Comparison of ENCODE assay signal across 6 cellular contexts in the genomic region with DNA sequence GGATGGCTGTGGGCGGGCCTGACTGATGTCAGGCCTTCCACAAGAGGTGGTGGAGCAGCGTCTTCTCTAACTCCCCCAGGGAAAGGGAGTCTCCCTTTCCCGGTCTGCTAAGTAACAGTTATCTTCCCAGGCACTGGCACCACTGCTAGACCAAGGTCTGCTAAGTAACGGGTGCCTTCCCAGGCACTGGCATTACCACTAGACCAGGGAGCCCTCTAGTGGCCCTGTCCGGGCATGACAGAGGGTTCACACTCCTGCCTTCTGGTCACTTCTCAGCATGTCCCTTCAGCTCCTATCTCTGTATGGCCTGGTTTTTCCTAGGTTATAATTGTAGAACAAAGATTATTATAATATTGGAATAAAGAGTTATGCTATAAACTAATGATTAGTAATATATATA. TPM values are rescaled to one million over a fixed set of nuclear protein-coding genes. Genes with fewer than 3 reads are reported as not detected.
DNase-seq lines count a peak whose midpoint lies in the region; ATAC-seq and TF ChIP-seq lines count a peak whose summit lies in the region.
"Not testable (repeated sequence)": the region's sequence is repeated elsewhere in the genome, so short reads cannot be mapped to it uniquely, and the experiment has no call there.

No MANE protein-coding gene starts in this region.

- POLR2A ChIA-PET in activated CD8-positive, alpha-beta T cell treated with anti-CD3 and anti-CD28 coated beads, Interleukin-2, amount 10 ng/mL, durations not matched to agents 7 days and 5 days (lab: Charles Lee) = interaction anchor here (1.0 to 5.5 kb wide), 6 partner anchors 9 to 128 kb away, joined by 3 to 48 read pairs (median 4); no protein-coding TSS in a partner anchor

- CTCF ChIA-PET in activated CD8-positive, alpha-beta T cell treated with anti-CD3 and anti-CD28 coated beads, Interleukin-2, amount 10 ng/mL, durations not matched to agents 7 days and 5 days (lab: Charles Lee) = interaction anchor here (0.8 to 16.0 kb wide), 20 partner anchors 9 to 190 kb away, joined by 3 to 200 read pairs (median 6); a partner anchor contains a TSS

- not testable (repeated sequence) for H3K36me3 ChIP-seq in BE2C; GM23248 (ENCODE audit: low read depth)

- DNase-seq in BE2C (peak; percentile 89), GM23248 (peak; percentile 51), NCI-H2227 (lab: John Stamatoyannopoulos, UW; ENCODE audit: unreplicated experiment) (peak; percentile 84), renal cortical epithelial cell (ENCODE audit: low read depth) (peak; percentile 43)
- DNase-seq in activated CD8-positive, alpha-beta T cell treated with anti-CD3 and anti-CD28 coated beads, Interleukin-2, amount 10 ng/mL, durations not matched to agents 7 days and 5 days = peak; percentile 88
- not testable (repeated sequence) for DNase-seq in epithelial cell of proximal tubule (ENCODE audit: low read depth)

- not testable (repeated sequence) for H3K79me2 ChIP-seq in GM23248 (ENCODE audit: insufficient read depth)

- TF ChIP-seq CTCF in BE2C (IDR thresholded peaks at IDR 0.05; ENCODE audit: low read depth, low read length) (peak; percentile 49), epithelial cell of proximal tubule (conservative IDR thresholded peaks at IDR 0.05; ENCODE audit: low read depth, low read length) (peak; percentile 45)

- peak overlapping the region; percentile 80 for H3K4me3 Mint-ChIP-seq in activated CD8-positive, alpha-beta T cell treated with anti-CD3 and anti-CD28 coated beads, Interleukin-2, amount 10 ng/mL, durations not matched to agents 7 days and 5 days

- H3K27ac Mint-ChIP-seq in activated CD8-positive, alpha-beta T cell treated with anti-CD3 and anti-CD28 coated beads, Interleukin-2, amount 10 ng/mL, durations not matched to agents 7 days and 5 days = peak overlapping the region; percentile 98

- not testable (repeated sequence) for H3K27me3 ChIP-seq in BE2C; GM23248 (replicated peaks; ENCODE audit: insufficient read depth)

- H3K9me3 ChIP-seq in BE2C; GM23248 (ENCODE audit: low read depth): not testable (repeated sequence)

- H3K36me3 Mint-ChIP-seq in activated CD8-positive, alpha-beta T cell treated with anti-CD3 and anti-CD28 coated beads, Interleukin-2, amount 10 ng/mL, durations not matched to agents 7 days and 5 days (ENCODE audit: low read depth) = peaks cover 34% of the 10 kb centered on the region

- H3K27ac ChIP-seq in GM23248 = not testable (repeated sequence)

- not testable (repeated sequence) for H3K4me1 ChIP-seq in BE2C; GM23248 (ENCODE audit: insufficient read depth)

- WGBS in GM23248 (ENCODE audit: low coverage in 1 of 2, low lambda C conversion rate in 2 of 2, missing lambda C conversion rate in 2 of 2), 2 experiments = 0 to 2% methylated on average over 2 of the region's 5 CpGs

- not testable (repeated sequence) for H4K20me1 ChIP-seq in GM23248 (ENCODE audit: insufficient read depth)

- not testable (repeated sequence) for H3K4me2 ChIP-seq in GM23248 (ENCODE audit: unreplicated experiment)

- in situ Hi-C loops in GM23248 (cut with MboI) = not testable (repeated sequence)

- ATAC-seq in activated CD8-positive, alpha-beta T cell treated with anti-CD3 and anti-CD28 coated beads, Interleukin-2, amount 10 ng/mL, durations not matched to agents 7 days and 5 days = peak; percentile 5

- H3K27me3 Mint-ChIP-seq in activated CD8-positive, alpha-beta T cell treated with anti-CD3 and anti-CD28 coated beads, Interleukin-2, amount 10 ng/mL, durations not matched to agents 7 days and 5 days (ENCODE audit: low read depth) = not testable (repeated sequence)

- H3K9ac ChIP-seq in GM23248 = not testable (repeated sequence)

- peaks cover 64% of the 10 kb centered on the region for H3K4me1 Mint-ChIP-seq in activated CD8-positive, alpha-beta T cell treated with anti-CD3 and anti-CD28 coated beads, Interleukin-2, amount 10 ng/mL, durations not matched to agents 7 days and 5 days (ENCODE audit: low read depth)

- H3K9me3 Mint-ChIP-seq in activated CD8-positive, alpha-beta T cell treated with anti-CD3 and anti-CD28 coated beads, Interleukin-2, amount 10 ng/mL, durations not matched to agents 7 days and 5 days (ENCODE audit: insufficient read depth) = not testable (repeated sequence)

- H2AFZ ChIP-seq in GM23248 = not testable (repeated sequence)

- not testable (repeated sequence) for H3K9me2 ChIP-seq in GM23248 (ENCODE audit: insufficient read depth)

- not testable (repeated sequence) for H3F3A ChIP-seq in GM23248 (ENCODE audit: insufficient read depth)

- H3K4me3 ChIP-seq in BE2C (ENCODE audit: low read depth, low read length); GM23248; epithelial cell of proximal tubule (ENCODE audit: low read depth, low read length): not testable (repeated sequence)

RNA-seq across cellular contexts. Expression of a gene that starts 1.8 kb away (rescaled TPM):
- 0.99 TPM for polyA plus RNA-seq in BE2C (2012; ENCODE audit: insufficient read depth, insufficient read length, low read depth)
- not detected in 2 replicates for total RNA-seq in GM23248 (2014; rRNA removed; shearing (Covaris generic))
- 0.34 TPM in 1 of 2 replicates, not detected in the other for polyA plus RNA-seq in GM23248 (2016; fragmentation: Nextera tagmentation; extraction: Ambion mirVana)
- total RNA-seq in activated CD8-positive, alpha-beta T cell treated with anti-CD3 and anti-CD28 coated beads, Interleukin-2, amount 10 ng/mL, durations not matched to agents 7 days and 5 days = 10 to 100 TPM; 61.6 to 64.8 TPM
- not detected in 2 replicates for total RNA-seq in epithelial cell of proximal tubule
- total RNA-seq in renal cortical epithelial cell = not detected in 2 replicates

RNA-seq across cellular contexts. Expression of a gene that starts 40.2 kb away (rescaled TPM):
- 5.3 TPM for polyA plus RNA-seq in BE2C (2012; ENCODE audit: insufficient read depth, insufficient read length, low read depth)
- 0.97 TPM in 1 of 2 replicates, not detected in the other for total RNA-seq in GM23248 (2014; rRNA removed; shearing (Covaris generic))
- 0.65 and 1.1 TPM in 2 replicates for polyA plus RNA-seq in GM23248 (2016; fragmentation: Nextera tagmentation; extraction: Ambion mirVana)
- total RNA-seq in activated CD8-positive, alpha-beta T cell treated with anti-CD3 and anti-CD28 coated beads, Interleukin-2, amount 10 ng/mL, durations not matched to agents 7 days and 5 days = 10 to 100 TPM; 16.5 to 20.6 TPM
- total RNA-seq in epithelial cell of proximal tubule = 0.22 and 0.69 TPM in 2 replicates
- total RNA-seq in renal cortical epithelial cell = not detected in 2 replicates

RNA-seq across cellular contexts. Expression of a gene that starts 40.8 kb away (rescaled TPM):
- 7.4 TPM for polyA plus RNA-seq in BE2C (2012; ENCODE audit: insufficient read depth, insufficient read length, low read depth)
- total RNA-seq in GM23248 (2014; rRNA removed; shearing (Covaris generic)) = 0.22 and 1.0 TPM in 2 replicates
- polyA plus RNA-seq in GM23248 (2016; fragmentation: Nextera tagmentation; extraction: Ambion mirVana) = 0.16 TPM in 1 of 2 replicates, not detected in the other
- 1 to 10 TPM; 8.1 to 8.2 TPM for total RNA-seq in activated CD8-positive, alpha-beta T cell treated with anti-CD3 and anti-CD28 coated beads, Interleukin-2, amount 10 ng/mL, durations not matched to agents 7 days and 5 days
- total RNA-seq in epithelial cell of proximal tubule (4.1 and 11.0 TPM in 2 replicates), renal cortical epithelial cell (1.6 and 2.3 TPM in 2 replicates)

RNA-seq across cellular contexts. Expression of a gene that starts 49.5 kb away (rescaled TPM):
- polyA plus RNA-seq in BE2C (2012; ENCODE audit: insufficient read depth, insufficient read length, low read depth) = 0.80 TPM
- 0.51 and 1.6 TPM in 2 replicates for total RNA-seq in GM23248 (2014; rRNA removed; shearing (Covaris generic))
- 1.5 TPM in 2 replicates for polyA plus RNA-seq in GM23248 (2016; fragmentation: Nextera tagmentation; extraction: Ambion mirVana)
- total RNA-seq in activated CD8-positive, alpha-beta T cell treated with anti-CD3 and anti-CD28 coated beads, Interleukin-2, amount 10 ng/mL, durations not matched to agents 7 days and 5 days = 1 to 10 TPM; 2.8 to 3.5 TPM
- total RNA-seq in epithelial cell of proximal tubule = 0.58 and 6.7 TPM in 2 replicates
- total RNA-seq in renal cortical epithelial cell = 0.75 TPM in 1 of 2 replicates, not detected in the other

RNA-seq across cellular contexts. Expression of a gene that starts 59.4 kb away (rescaled TPM):
- polyA plus RNA-seq in BE2C (2012; ENCODE audit: insufficient read depth, insufficient read length, low read depth) = 38.3 TPM
- total RNA-seq in GM23248 (2014; rRNA removed; shearing (Covaris generic)) = 7.0 and 11.8 TPM in 2 replicates
- 5.1 and 5.8 TPM in 2 replicates for polyA plus RNA-seq in GM23248 (2016; fragmentation: Nextera tagmentation; extraction: Ambion mirVana)
- 10 to 100 TPM; 42.7 to 44.0 TPM for total RNA-seq in activated CD8-positive, alpha-beta T cell treated with anti-CD3 and anti-CD28 coated beads, Interleukin-2, amount 10 ng/mL, durations not matched to agents 7 days and 5 days
- 9.4 and 14.9 TPM in 2 replicates for total RNA-seq in epithelial cell of proximal tubule
- 4.0 and 4.6 TPM in 2 replicates for total RNA-seq in renal cortical epithelial cell

Comparison
In these comparisons a context has a peak if more than half of its experiments do, and no peak if none do; other contexts are left out.
1. RNA of a gene that starts 1.8 kb away (total RNA-seq): 61.6 to 64.8 TPM in activated CD8-positive, alpha-beta T cell treated with anti-CD3 and anti-CD28 coated beads, Interleukin-2, amount 10 ng/mL, durations not matched to agents 7 days and 5 days; not detected in GM23248, not detected in epithelial cell of proximal tubule and not detected in renal cortical epithelial cell; every median in the first group is over 10 times any median in the second.